ENCODE assay signal across 1 cellular context in genomic region chr14:95710106-95710505, GRCh38.
TF ChIP-seq lines count a peak whose summit lies in the region.

No MANE protein-coding gene starts in this region.

TF ChIP-seq in GM12878, 131 proteins besides CTCF, POLR2A, EP300 and RAD21 (continued from another document):
- TF ChIP-seq PAX5 (IDR thresholded peaks at IDR 0.05; ENCODE audit: borderline replicate concordance, low read depth, low read length) (no peak), DPF2 (IDR thresholded peaks at IDR 0.05) (no peak), RUNX3 (IDR thresholded peaks at IDR 0.05; ENCODE audit: low read length) (no peak), POU2F2 (IDR thresholded peaks at IDR 0.05; ENCODE audit: borderline replicate concordance, low read depth, low read length) (no peak), KLF5 (IDR thresholded peaks at IDR 0.05; ENCODE audit: partially characterized antibody) (no peak), ATF3 (IDR thresholded peaks at IDR 0.05; ENCODE audit: borderline replicate concordance, extremely low read depth, low read depth, low read length) (no peak), BACH1 (IDR thresholded peaks at IDR 0.05; ENCODE audit: borderline replicate concordance) (no peak), HDAC6 (IDR thresholded peaks at IDR 0.05; ENCODE audit: unreplicated experiment) (no peak), POLR2AphosphoS5 (IDR thresholded peaks at IDR 0.05; ENCODE audit: low read length) (no peak)
TF ChIP-seq in GM12878: peak in this region for 0.
